13 cellular contexts compared by ENCODE assay signal in the genomic region with DNA sequence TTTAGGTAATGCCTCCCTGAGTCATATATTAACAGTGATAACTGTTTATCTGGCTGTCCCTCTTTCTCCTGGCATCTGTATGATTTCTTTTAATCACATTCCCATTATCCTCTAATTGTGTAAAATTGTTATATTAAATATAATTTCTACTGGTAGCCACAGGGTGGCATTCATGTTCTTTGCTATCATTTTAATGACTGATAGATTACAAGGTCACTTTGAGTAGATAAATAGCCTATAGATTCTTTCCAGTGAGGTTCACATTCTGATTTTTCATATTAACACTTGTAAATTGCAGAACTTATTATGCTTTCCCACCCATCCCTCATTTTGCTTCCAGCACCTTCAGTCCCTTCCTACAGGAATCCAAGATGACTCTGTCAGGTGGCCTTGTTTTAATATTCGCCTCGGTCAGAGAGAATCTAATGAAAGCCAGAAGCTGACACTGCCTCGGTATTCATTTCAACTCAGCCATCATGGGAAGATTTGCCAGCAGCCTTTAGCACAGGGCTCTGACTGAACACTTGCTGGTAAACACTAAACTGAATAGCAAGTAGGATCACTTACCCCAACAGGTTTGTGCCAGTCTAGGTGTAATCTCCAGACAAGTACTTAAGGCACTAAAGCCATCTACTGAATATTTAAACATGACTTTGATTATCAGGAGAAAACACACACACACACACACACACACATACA.
A peak's percentile ranks its signal among the peaks of the same experiment; 100 is the strongest.
DNase-seq lines count a peak whose midpoint lies in the region; ATAC-seq and TF ChIP-seq lines count a peak whose summit lies in the region.
"Had no signal": no experiment of that assay in that cellular context is flagged by ENCODE, and none has a peak within 500 bp of the region (broad histone marks: within the 10 kb centered on the region; RNA-seq: fewer than 3 reads in every experiment).

No MANE protein-coding gene starts in this region.

- no peaks in the 10 kb centered on the region for H3K36me3 ChIP-seq in left ventricle myocardium inferior
- H3K36me3 ChIP-seq: stomach had no signal

- H3K27ac Mint-ChIP-seq in type B pancreatic cell, result no peak overlapping the region
- H3K27ac Mint-ChIP-seq: activated B cell treated with CpG ODN at 0.5 μM for 24 hours; dendritic cell treated with granulocyte-macrophage colony-stimulating factor and Interleukin-4, amounts not matched to agents 40 ng/mL and 50 ng/mL, for 4 days had no signal

- ATAC-seq in left cardiac atrium, result no peak

- DNase-seq in left ventricle myocardium inferior, result no peak
- DNase-seq in left cardiac atrium, result no peak
- peak; percentile 56 for DNase-seq in NCI-H2196 treated with DMSO at 0.1 percent for 48 hours (lab: John Stamatoyannopoulos, UW; ENCODE audit: unreplicated experiment)
- DNase-seq in dermis blood vessel endothelial cell, result peak; percentile 11
- DNase-seq in type B pancreatic cell (ENCODE audit: extremely low spot score, unreplicated experiment), result no peak
- DNase-seq in ureter (ENCODE audit: low spot score), result no peak
- DNase-seq in stimulated activated CD4-positive, alpha-beta T cell treated with anti-CD3 and anti-CD28 coated beads, Interleukin-12 subunit alpha, Interleukin-12 subunit beta, amount 100 ng/mL, for 4 hours, result no peak
- no peak for DNase-seq in SIG-M5 (lab: John Stamatoyannopoulos, UW)
- DNase-seq: activated B cell treated with CpG ODN at 0.5 μM for 24 hours, activated gamma-delta T cell, AML-193, stomach had no signal

- H3K9me3 Mint-ChIP-seq in type B pancreatic cell, result no peaks in the 10 kb centered on the region
- H3K9me3 Mint-ChIP-seq: activated B cell treated with CpG ODN at 0.5 μM for 24 hours; dendritic cell treated with granulocyte-macrophage colony-stimulating factor and Interleukin-4, amounts not matched to agents 40 ng/mL and 50 ng/mL, for 4 days had no signal

- no peak overlapping the region for H3K4me3 ChIP-seq in left ventricle myocardium inferior
- H3K4me3 ChIP-seq: stomach had no signal

- TF ChIP-seq CTCF in left ventricle myocardium inferior (IDR thresholded peaks at IDR 0.05; ENCODE audit: borderline replicate concordance) (peak; percentile 53), type B pancreatic cell (conservative IDR thresholded peaks at IDR 0.05) (peak; percentile 35)

- no peaks in the 10 kb centered on the region for H3K36me3 Mint-ChIP-seq in type B pancreatic cell

- no peaks in the 10 kb centered on the region for H3K4me1 Mint-ChIP-seq in type B pancreatic cell (ENCODE audit: unreplicated experiment)
- H3K4me1 Mint-ChIP-seq: activated B cell treated with CpG ODN at 0.5 μM for 24 hours had no signal

- no peaks in the 10 kb centered on the region for H3K27me3 Mint-ChIP-seq in type B pancreatic cell
- H3K27me3 Mint-ChIP-seq: activated B cell treated with CpG ODN at 0.5 μM for 24 hours; dendritic cell treated with granulocyte-macrophage colony-stimulating factor and Interleukin-4, amounts not matched to agents 40 ng/mL and 50 ng/mL, for 4 days had no signal

- H3K4me1 ChIP-seq in left ventricle myocardium inferior, result no peaks in the 10 kb centered on the region
- H3K4me1 ChIP-seq: stomach had no signal

- intact Hi-C loops in left ventricle myocardium inferior (cut with micrococcal nuclease), result no loop called here
- intact Hi-C loops in left cardiac atrium (cut with DNase I), result loop anchor here in 1 of 2 donors (5.0 to 10.0 kb wide), 2 partner anchors 77 to 879 kb away; no protein-coding TSS in a partner anchor

- no peak overlapping the region for H3K4me3 Mint-ChIP-seq in type B pancreatic cell
- H3K4me3 Mint-ChIP-seq: activated B cell treated with CpG ODN at 0.5 μM for 24 hours; dendritic cell treated with granulocyte-macrophage colony-stimulating factor and Interleukin-4, amounts not matched to agents 40 ng/mL and 50 ng/mL, for 4 days had no signal

- H3K9me3 ChIP-seq in left ventricle myocardium inferior (replicated peaks), result no peaks in the 10 kb centered on the region
- H3K9me3 ChIP-seq: stomach had no signal

- no peaks in the 10 kb centered on the region for H3K27me3 ChIP-seq in left ventricle myocardium inferior (ENCODE audit: low read depth)
- H3K27me3 ChIP-seq: stomach had no signal

- H3K27ac ChIP-seq in left ventricle myocardium inferior (replicated peaks), result no peak overlapping the region
- H3K27ac ChIP-seq: stomach had no signal

Comparison
In these comparisons a context has a peak if more than half of its experiments do, and no peak if none do; other contexts are left out.
1. DNase-seq: peak in NCI-H2196 treated with DMSO at 0.1 percent for 48 hours (single experiment) and dermis blood vessel endothelial cell (single experiment); none in left ventricle myocardium inferior (single experiment), left cardiac atrium (single experiment), type B pancreatic cell (single experiment), ureter (single experiment), stimulated activated CD4-positive, alpha-beta T cell treated with anti-CD3 and anti-CD28 coated beads, Interleukin-12 subunit alpha, Interleukin-12 subunit beta, amount 100 ng/mL, for 4 hours (single experiment) and SIG-M5 (single experiment).